ENCODE assay signal across 1 cellular context in the genomic region with DNA sequence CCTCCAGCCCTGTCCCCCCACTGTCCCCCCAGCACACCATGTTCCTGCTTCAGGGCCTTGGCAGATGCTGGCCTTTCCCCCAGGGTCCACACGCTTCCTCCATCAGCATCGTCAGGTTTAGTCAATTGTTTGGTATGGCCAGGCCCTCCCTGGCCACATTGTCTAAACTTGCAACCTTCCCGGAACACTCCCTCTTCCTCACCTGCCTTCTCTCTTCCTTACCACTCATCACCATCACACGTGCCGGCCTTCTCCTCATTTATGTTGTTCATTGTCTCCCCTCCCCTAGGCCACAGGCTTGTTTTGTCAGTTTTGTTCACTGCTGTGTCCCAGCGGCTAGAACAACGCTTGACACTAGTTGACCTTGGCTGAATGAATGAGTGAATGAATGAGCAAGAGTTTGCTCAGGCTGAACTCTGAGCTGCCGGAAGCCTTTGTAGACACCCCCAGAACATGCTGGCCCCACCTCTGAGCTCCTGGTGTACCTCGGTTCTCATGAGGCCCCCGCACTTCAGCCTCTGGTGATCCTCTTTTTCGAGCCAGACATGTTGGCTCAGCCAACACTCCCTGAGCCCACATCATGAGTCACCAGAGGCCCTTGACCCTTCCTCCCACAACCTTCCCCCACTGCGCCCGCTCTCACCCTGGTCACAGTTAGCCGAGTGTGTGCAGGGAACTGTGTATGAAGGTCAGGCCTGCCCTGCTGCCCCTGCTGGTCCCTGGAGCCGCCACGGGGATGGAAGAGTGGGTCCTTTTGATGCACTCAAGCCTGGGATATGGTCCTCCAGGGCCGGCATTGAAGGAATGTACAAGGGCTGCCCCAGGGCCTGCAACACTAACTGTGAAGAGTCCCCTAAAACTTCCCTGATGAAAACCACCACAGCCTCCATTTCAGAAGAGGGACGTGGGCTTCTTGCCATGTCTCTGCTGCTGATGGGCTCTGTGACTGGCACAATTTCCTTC.
TF ChIP-seq lines count a peak whose summit lies in the region.

No MANE protein-coding gene starts in this region.

TF ChIP-seq in K562, 482 proteins besides CTCF, POLR2A, EP300 and RAD21 (continued from another document and continues in another):
- TF ChIP-seq, protein P1, sequence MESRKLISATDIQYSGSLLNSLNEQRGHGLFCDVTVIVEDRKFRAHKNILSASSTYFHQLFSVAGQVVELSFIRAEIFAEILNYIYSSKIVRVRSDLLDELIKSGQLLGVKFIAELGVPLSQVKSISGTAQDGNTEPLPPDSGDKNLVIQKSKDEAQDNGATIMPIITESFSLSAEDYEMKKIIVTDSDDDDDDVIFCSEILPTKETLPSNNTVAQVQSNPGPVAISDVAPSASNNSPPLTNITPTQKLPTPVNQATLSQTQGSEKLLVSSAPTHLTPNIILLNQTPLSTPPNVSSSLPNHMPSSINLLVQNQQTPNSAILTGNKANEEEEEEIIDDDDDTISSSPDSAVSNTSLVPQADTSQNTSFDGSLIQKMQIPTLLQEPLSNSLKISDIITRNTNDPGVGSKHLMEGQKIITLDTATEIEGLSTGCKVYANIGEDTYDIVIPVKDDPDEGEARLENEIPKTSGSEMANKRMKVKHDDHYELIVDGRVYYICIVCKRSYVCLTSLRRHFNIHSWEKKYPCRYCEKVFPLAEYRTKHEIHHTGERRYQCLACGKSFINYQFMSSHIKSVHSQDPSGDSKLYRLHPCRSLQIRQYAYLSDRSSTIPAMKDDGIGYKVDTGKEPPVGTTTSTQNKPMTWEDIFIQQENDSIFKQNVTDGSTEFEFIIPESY (CRISPR knock-in tag; IDR thresholded peaks at IDR 0.05) = 0 out of 2 replicates have a peak, but pooled peaks have one; percentile 8
- no peak for TF ChIP-seq ZNF184 (CRISPR knock-in tag; IDR thresholded peaks at IDR 0.05)
- TF ChIP-seq FOS (IDR thresholded peaks at IDR 0.05; ENCODE audit: extremely low read depth, insufficient read length) = peak; percentile 13
- TF ChIP-seq, protein P2, sequence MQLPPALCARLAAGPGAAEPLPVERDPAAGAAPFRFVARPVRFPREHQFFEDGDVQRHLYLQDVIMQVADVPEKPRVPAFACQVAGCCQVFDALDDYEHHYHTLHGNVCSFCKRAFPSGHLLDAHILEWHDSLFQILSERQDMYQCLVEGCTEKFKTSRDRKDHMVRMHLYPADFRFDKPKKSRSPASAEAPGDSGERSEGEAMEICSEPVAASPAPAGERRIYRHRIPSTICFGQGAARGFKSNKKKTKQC (CRISPR knock-in tag; IDR thresholded peaks at IDR 0.05) = no peak
- TF ChIP-seq CHD1 (IDR thresholded peaks at IDR 0.05; ENCODE audit: low read length) = no peak
- peak in 1 of 2 experiments; percentile 12; a peak in 2 of 4 replicates for TF ChIP-seq FOXA3 (CRISPR knock-in tag; conservative IDR thresholded peaks at IDR 0.05 in 1 of 2, IDR thresholded peaks at IDR 0.05 in 1 of 2)
- TF ChIP-seq RBM15 (IDR thresholded peaks at IDR 0.05; ENCODE audit: insufficient read depth, low read length) = no peak
- 0 out of 4 replicates have a peak, but pooled peaks have one; percentile 15 to 35 for TF ChIP-seq MLLT1 (IDR thresholded peaks at IDR 0.05)
- peak; percentile 78 for TF ChIP-seq ETV5 (CRISPR knock-in tag; IDR thresholded peaks at IDR 0.05; ENCODE audit: low read depth)
- no peak for TF ChIP-seq KDM1A (IDR thresholded peaks at IDR 0.05)
- TF ChIP-seq FOXA1 (IDR thresholded peaks at IDR 0.05; ENCODE audit: borderline replicate concordance) = no peak
- TF ChIP-seq REST (CRISPR knock-in tag; IDR thresholded peaks at IDR 0.05; ENCODE audit: low read depth) = no peak
- TF ChIP-seq POLR2H (tag; IDR thresholded peaks at IDR 0.05; ENCODE audit: low read depth) = no peak
- TF ChIP-seq, protein P3, sequence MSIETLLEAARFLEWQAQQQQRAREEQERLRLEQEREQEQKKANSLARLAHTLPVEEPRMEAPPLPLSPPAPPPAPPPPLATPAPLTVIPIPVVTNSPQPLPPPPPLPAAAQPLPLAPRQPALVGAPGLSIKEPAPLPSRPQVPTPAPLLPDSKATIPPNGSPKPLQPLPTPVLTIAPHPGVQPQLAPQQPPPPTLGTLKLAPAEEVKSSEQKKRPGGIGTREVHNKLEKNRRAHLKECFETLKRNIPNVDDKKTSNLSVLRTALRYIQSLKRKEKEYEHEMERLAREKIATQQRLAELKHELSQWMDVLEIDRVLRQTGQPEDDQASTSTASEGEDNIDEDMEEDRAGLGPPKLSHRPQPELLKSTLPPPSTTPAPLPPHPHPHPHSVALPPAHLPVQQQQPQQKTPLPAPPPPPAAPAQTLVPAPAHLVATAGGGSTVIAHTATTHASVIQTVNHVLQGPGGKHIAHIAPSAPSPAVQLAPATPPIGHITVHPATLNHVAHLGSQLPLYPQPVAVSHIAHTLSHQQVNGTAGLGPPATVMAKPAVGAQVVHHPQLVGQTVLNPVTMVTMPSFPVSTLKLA (conservative IDR thresholded peaks at IDR 0.05) = no peak
- no peak for TF ChIP-seq GTF3C2 (IDR thresholded peaks at IDR 0.05; ENCODE audit: borderline replicate concordance, extremely low read depth, insufficient read length)
- peak; percentile 89 for TF ChIP-seq JUN (IDR thresholded peaks at IDR 0.05; ENCODE audit: borderline replicate concordance, low read depth, low read length)
- no peak for TF ChIP-seq JUN (CRISPR knock-in tag; IDR thresholded peaks at IDR 0.05; ENCODE audit: borderline replicate concordance)
- TF ChIP-seq RBFOX2 (IDR thresholded peaks at IDR 0.05; ENCODE audit: low read depth, low read length) = peak; percentile 53
- TF ChIP-seq POLR2AphosphoS2 (IDR thresholded peaks at IDR 0.05; ENCODE audit: low read length) = no peak
- TF ChIP-seq MYNN (IDR thresholded peaks at IDR 0.05) = peak; percentile 88
- no peak for TF ChIP-seq MYNN (CRISPR knock-in tag; IDR thresholded peaks at IDR 0.05)
- peak; percentile 28; the same call in 1 of the 2 replicates for TF ChIP-seq L3MBTL2 (IDR thresholded peaks at IDR 0.05)
- TF ChIP-seq, protein P4, sequence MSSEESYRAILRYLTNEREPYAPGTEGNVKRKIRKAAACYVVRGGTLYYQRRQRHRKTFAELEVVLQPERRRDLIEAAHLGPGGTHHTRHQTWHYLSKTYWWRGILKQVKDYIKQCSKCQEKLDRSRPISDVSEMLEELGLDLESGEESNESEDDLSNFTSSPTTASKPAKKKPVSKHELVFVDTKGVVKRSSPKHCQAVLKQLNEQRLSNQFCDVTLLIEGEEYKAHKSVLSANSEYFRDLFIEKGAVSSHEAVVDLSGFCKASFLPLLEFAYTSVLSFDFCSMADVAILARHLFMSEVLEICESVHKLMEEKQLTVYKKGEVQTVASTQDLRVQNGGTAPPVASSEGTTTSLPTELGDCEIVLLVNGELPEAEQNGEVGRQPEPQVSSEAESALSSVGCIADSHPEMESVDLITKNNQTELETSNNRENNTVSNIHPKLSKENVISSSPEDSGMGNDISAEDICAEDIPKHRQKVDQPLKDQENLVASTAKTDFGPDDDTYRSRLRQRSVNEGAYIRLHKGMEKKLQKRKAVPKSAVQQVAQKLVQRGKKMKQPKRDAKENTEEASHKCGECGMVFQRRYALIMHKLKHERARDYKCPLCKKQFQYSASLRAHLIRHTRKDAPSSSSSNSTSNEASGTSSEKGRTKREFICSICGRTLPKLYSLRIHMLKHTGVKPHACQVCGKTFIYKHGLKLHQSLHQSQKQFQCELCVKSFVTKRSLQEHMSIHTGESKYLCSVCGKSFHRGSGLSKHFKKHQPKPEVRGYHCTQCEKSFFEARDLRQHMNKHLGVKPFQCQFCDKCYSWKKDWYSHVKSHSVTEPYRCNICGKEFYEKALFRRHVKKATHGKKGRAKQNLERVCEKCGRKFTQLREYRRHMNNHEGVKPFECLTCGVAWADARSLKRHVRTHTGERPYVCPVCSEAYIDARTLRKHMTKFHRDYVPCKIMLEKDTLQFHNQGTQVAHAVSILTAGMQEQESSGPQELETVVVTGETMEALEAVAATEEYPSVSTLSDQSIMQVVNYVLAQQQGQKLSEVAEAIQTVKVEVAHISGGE (CRISPR knock-in tag; IDR thresholded peaks at IDR 0.05) = no peak
- TF ChIP-seq ATF3 (IDR thresholded peaks at IDR 0.05) = peak; percentile 91
- no peak for TF ChIP-seq ATF3 (CRISPR knock-in tag; conservative IDR thresholded peaks at IDR 0.05)
- no peak for TF ChIP-seq CC2D1A (IDR thresholded peaks at IDR 0.05)
- 0 out of 2 replicates have a peak, but pooled peaks have one; percentile 79 for TF ChIP-seq TCF7 (IDR thresholded peaks at IDR 0.05; ENCODE audit: borderline replicate concordance)
- TF ChIP-seq ZNF277 (CRISPR knock-in tag; IDR thresholded peaks at IDR 0.05; ENCODE audit: borderline replicate concordance) = no peak
- no peak for TF ChIP-seq CREB5 (CRISPR knock-in tag; IDR thresholded peaks at IDR 0.05)
- TF ChIP-seq DMBX1 (CRISPR knock-in tag; IDR thresholded peaks at IDR 0.05; ENCODE audit: borderline replicate concordance) = peak; percentile 77; the same call in 1 of the 2 replicates
- TF ChIP-seq ZNF347 (CRISPR knock-in tag; IDR thresholded peaks at IDR 0.05; ENCODE audit: low read depth) = no peak
- peak; percentile 58; the same call in 1 of the 2 replicates for TF ChIP-seq XRCC5 (IDR thresholded peaks at IDR 0.05; ENCODE audit: low read depth, low read length)
